11 cellular contexts compared by ENCODE assay signal in genomic region chr18:37282386-37283037, GRCh38.
DNase-seq lines count a peak whose midpoint lies in the region; ATAC-seq and TF ChIP-seq lines count a peak whose summit lies in the region.
"Had no signal": no experiment of that assay in that cellular context is flagged by ENCODE, and none has a peak within 500 bp of the region (broad histone marks: within the 10 kb centered on the region; RNA-seq: fewer than 3 reads in every experiment).

No MANE protein-coding gene starts in this region.

- in situ Hi-C loops in SK-MEL-5 (cut with HindIII; ENCODE audit: low pct_unique_long_range_greater_than_20kb, low sequenced_read_pairs), result no loop called here

- TF ChIP-seq CTCF in AG04449 (IDR thresholded peaks at IDR 0.05; ENCODE audit: insufficient read depth, low read length, missing control alignments) (peak; percentile 27), foreskin keratinocyte (conservative IDR thresholded peaks at IDR 0.05) (peak; percentile 49), sigmoid colon (IDR thresholded peaks at IDR 0.05) (no peak)

- POLR2A ChIA-PET in AG04449 (lab: Yijun Ruan, JAX), result no interaction called here

- H3K4me1 ChIP-seq in foreskin keratinocyte, result no peaks in the 10 kb centered on the region
- no peaks in the 10 kb centered on the region for H3K4me1 ChIP-seq in sigmoid colon
- H3K4me1 ChIP-seq: prostate gland had no signal

- ATAC-seq in GM19351 (IDR thresholded peaks at IDR 0.05; ENCODE audit: unreplicated experiment) (peak; percentile 50), foreskin keratinocyte (peak; percentile 38)

- H3K27me3 ChIP-seq in foreskin keratinocyte, result peaks cover 30% of the 10 kb centered on the region
- peaks cover 0 to 3% (median 0%) of the 10 kb centered on the region in 3 donors for H3K27me3 ChIP-seq in sigmoid colon

- DNase-seq in AG04449 (ENCODE audit: low read depth, low spot score) (no peak), SK-MEL-5 (ENCODE audit: low read depth, low spot score) (peak; percentile 27), foreskin keratinocyte (no peak), NCI-H345 treated with DMSO at 0.1 percent for 48 hours (lab: John Stamatoyannopoulos, UW; ENCODE audit: unreplicated experiment) (no peak), sigmoid colon (no peak), NCI-H2029 (lab: John Stamatoyannopoulos, UW) (no peak), LoVo (ENCODE audit: low spot score) (no peak)
- DNase-seq: effector CD8-positive, alpha-beta T cell; NCI-H446 had no signal

- no peak overlapping the region for H3K4me3 ChIP-seq in AG04449 (ENCODE audit: low read depth, low read length)
- H3K4me3 ChIP-seq in sigmoid colon, result no peak overlapping the region
- H3K4me3 ChIP-seq: prostate gland had no signal

- H3K27ac ChIP-seq in foreskin keratinocyte, result no peak overlapping the region
- H3K27ac ChIP-seq in sigmoid colon, result no peak overlapping the region
- H3K27ac ChIP-seq: prostate gland had no signal

- intact Hi-C loops in sigmoid colon (cut with DNase I), result no loop called here

- TF ChIP-seq POLR2A in sigmoid colon (IDR thresholded peaks at IDR 0.05), result no peak

- H3K36me3 ChIP-seq in sigmoid colon, result no peaks in the 10 kb centered on the region
- H3K36me3 ChIP-seq: prostate gland had no signal

- CTCF ChIA-PET in AG04449 (lab: Yijun Ruan, JAX), result no interaction called here

- TF ChIP-seq EP300 in sigmoid colon (IDR thresholded peaks at IDR 0.05), result no peak

- H3K9me3 ChIP-seq in sigmoid colon, result no peaks in the 10 kb centered on the region
- H3K9me3 ChIP-seq: prostate gland had no signal

- 43 to 44% methylated on average over 5 of the region's 5 CpGs for WGBS in sigmoid colon, 2 donors

Comparison
In these comparisons a context has a peak if more than half of its experiments do, and no peak if none do; other contexts are left out.
1. CTCF ChIP-seq: peak in AG04449 (single experiment) and foreskin keratinocyte (single experiment); none in sigmoid colon (0 of 4).